Comparison of ENCODE assay signal across 1 cellular context in genomic region chr1:229842302-229843255, GRCh38.
TF ChIP-seq lines count a peak whose summit lies in the region.

No MANE protein-coding gene starts in this region.

TF ChIP-seq in WTC11, 78 proteins besides CTCF, POLR2A, EP300 and RAD21 (continued from another document):
- TF ChIP-seq ZNF532 (CRISPR knock-in tag; IDR thresholded peaks at IDR 0.05; ENCODE audit: borderline replicate concordance), result no peak
- TF ChIP-seq ETV6 (CRISPR knock-in tag; IDR thresholded peaks at IDR 0.05), result no peak
- TF ChIP-seq AR (CRISPR knock-in tag; IDR thresholded peaks at IDR 0.05), result no peak
- TF ChIP-seq ZNF317 (CRISPR knock-in tag; IDR thresholded peaks at IDR 0.05; ENCODE audit: borderline replicate concordance, low read depth), result no peak
